ENCODE assay signal across 13 cellular contexts in genomic region chr10:110151467-110151866, GRCh38. TPM values are rescaled to one million over a fixed set of nuclear protein-coding genes. Genes with fewer than 3 reads are reported as not detected.
A peak's percentile ranks its signal among the peaks of the same experiment; 100 is the strongest.
DNase-seq lines count a peak whose midpoint lies in the region; TF ChIP-seq lines count a peak whose summit lies in the region.
"Had no signal": no experiment of that assay in that cellular context is flagged by ENCODE, and none has a peak within 500 bp of the region (broad histone marks: within the 10 kb centered on the region; RNA-seq: fewer than 3 reads in every experiment).

No MANE protein-coding gene starts in this region.

- no peak overlapping the region for H3K4me3 ChIP-seq in endodermal cell (ENCODE audit: low read length)
- H3K4me3 ChIP-seq in right atrium auricular region = no peak overlapping the region
- H3K4me3 ChIP-seq: A549 had no signal

- peaks cover 37% of the 10 kb centered on the region for H3K27me3 Mint-ChIP-seq in endodermal cell (ENCODE audit: insufficient read depth)

- H3K36me3 Mint-ChIP-seq in endodermal cell (ENCODE audit: low read depth) = no peaks in the 10 kb centered on the region

- no peaks in the 10 kb centered on the region for H3K36me3 ChIP-seq in endodermal cell (ENCODE audit: control insufficient read depth, insufficient read depth, low read length)
- H3K36me3 ChIP-seq in right atrium auricular region = no peaks in the 10 kb centered on the region

- peaks cover 20% of the 10 kb centered on the region for H3K4me1 Mint-ChIP-seq in endodermal cell

- no peak for TF ChIP-seq CTCF in endodermal cell (conservative IDR thresholded peaks at IDR 0.05)
- TF ChIP-seq CTCF in right atrium auricular region (IDR thresholded peaks at IDR 0.05) = no peak

- 95% methylated on average over 8 of the region's 8 CpGs; no CpG with 5 or more reads in 1 of the 2 experiments for WGBS in endodermal cell (ENCODE audit: insufficient coverage in 1 of 2, insufficient read length in 1 of 2), 2 experiments

- peak; percentile 35 for DNase-seq in NCI-H1436 (lab: John Stamatoyannopoulos, UW)
- no peak for DNase-seq in NCI-H1436 treated with DMSO at 0.1 percent for 48 hours (lab: John Stamatoyannopoulos, UW)
- DNase-seq in NCI-H69 (lab: John Stamatoyannopoulos, UW) = peak; percentile 81
- DNase-seq in endodermal cell = peak; percentile 57
- DNase-seq in renal cortical epithelial cell (ENCODE audit: low read depth) = peak; percentile 34
- DNase-seq in globus pallidus (ENCODE audit: low spot score) = no peak
- DNase-seq in cerebellum (ENCODE audit: low spot score) = no peak
- DNase-seq in right atrium auricular region (ENCODE audit: low spot score) = no peak
- DNase-seq: activated T-cell treated with anti-CD3 and anti-CD28 coated beads, Interleukin-2, amount 50 U/mL, for 24 hours; naive thymus-derived CD4-positive, alpha-beta T cell; stimulated activated CD4-positive, alpha-beta T cell treated with anti-CD3 and anti-CD28 coated beads, Interleukin-4, amount 100 ng/mL, for 1 hour; trophoblast cell had no signal

- H3K27me3 ChIP-seq in endodermal cell (ENCODE audit: control insufficient read depth, insufficient read depth, low read length, poor library complexity, severe bottlenecking) (no peaks in the 10 kb centered on the region), right atrium auricular region (no peaks in the 10 kb centered on the region)

- H3K9me3 Mint-ChIP-seq in endodermal cell = no peaks in the 10 kb centered on the region
- H3K9me3 Mint-ChIP-seq: activated T-cell treated with anti-CD3 and anti-CD28 coated beads, Interleukin-2, amount 50 U/mL, for 24 hours; naive thymus-derived CD4-positive, alpha-beta T cell had no signal

- peaks cover 4% of the 10 kb centered on the region for H3K4me1 ChIP-seq in endodermal cell (ENCODE audit: control insufficient read depth, insufficient read depth, low read length)
- H3K4me1 ChIP-seq in right atrium auricular region = no peaks in the 10 kb centered on the region
- H3K4me1 ChIP-seq: A549 had no signal

- H3K9me3 ChIP-seq in endodermal cell (ENCODE audit: control insufficient read depth, low read length) = no peaks in the 10 kb centered on the region
- no peaks in the 10 kb centered on the region for H3K9me3 ChIP-seq in right atrium auricular region
- H3K9me3 ChIP-seq: A549 had no signal

- no peak overlapping the region for H3K27ac Mint-ChIP-seq in endodermal cell
- H3K27ac Mint-ChIP-seq: activated T-cell treated with anti-CD3 and anti-CD28 coated beads, Interleukin-2, amount 50 U/mL, for 24 hours; naive thymus-derived CD4-positive, alpha-beta T cell had no signal

- no peak overlapping the region for H3K9ac ChIP-seq in endodermal cell (ENCODE audit: extremely low read depth, low read length, poor library complexity, severe bottlenecking)

- H3K27ac ChIP-seq in endodermal cell (ENCODE audit: low read depth, low read length) = peak overlapping the region; percentile 53
- no peak overlapping the region for H3K27ac ChIP-seq in right atrium auricular region
- H3K27ac ChIP-seq: A549 had no signal

- H3K4me3 Mint-ChIP-seq in endodermal cell = no peak overlapping the region
- H3K4me3 Mint-ChIP-seq: activated T-cell treated with anti-CD3 and anti-CD28 coated beads, Interleukin-2, amount 50 U/mL, for 24 hours; naive thymus-derived CD4-positive, alpha-beta T cell had no signal

RNA-seq across cellular contexts. Expression of gene MXI1, which starts 55.9 kb away (rescaled TPM):
- total RNA-seq in endodermal cell = 10 to 100 TPM; 31.3 to 55.4 TPM
- 38.6 TPM for polyA plus RNA-seq in endodermal cell (2013, experiment 1 of 2)
- polyA plus RNA-seq in endodermal cell (2013, experiment 2 of 2) = 30.7 TPM
- 18.4 and 37.2 TPM in 2 replicates for total RNA-seq in renal cortical epithelial cell
- 44.1 TPM for total RNA-seq in cerebellum
- 10 to 100 TPM; 50.8 to 78.8 TPM for total RNA-seq in right atrium auricular region

Comparison
In these comparisons a context has a peak if more than half of its experiments do, and no peak if none do; other contexts are left out.
1. DNase-seq: peak in NCI-H1436 (single experiment), NCI-H69 (single experiment), endodermal cell (single experiment) and renal cortical epithelial cell (single experiment); none in NCI-H1436 treated with DMSO at 0.1 percent for 48 hours (single experiment), globus pallidus (single experiment), cerebellum (single experiment) and right atrium auricular region (single experiment).